In the genomic region with DNA sequence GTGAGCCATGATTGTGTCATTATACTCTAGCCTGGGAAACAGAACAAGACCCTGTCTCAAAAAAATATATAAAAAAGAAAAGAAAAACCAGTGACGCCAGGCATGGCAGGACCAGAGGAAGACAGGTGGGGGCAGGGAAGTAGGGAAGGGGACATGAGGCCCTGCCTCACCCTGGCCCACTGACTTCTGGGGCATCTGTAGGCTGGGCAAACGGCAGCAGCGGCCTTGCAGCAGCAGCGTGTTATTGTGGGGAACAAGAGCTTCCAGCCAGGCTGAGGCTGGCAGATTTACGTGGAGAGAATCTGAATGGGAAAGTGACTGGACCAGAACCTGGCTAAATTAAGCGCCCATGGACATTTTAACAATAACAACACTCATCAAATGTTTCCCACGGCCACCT, we compare ENCODE assay signal across 2 cellular contexts.
TF ChIP-seq lines count a peak whose summit lies in the region.

No MANE protein-coding gene starts in this region.

TF ChIP-seq in GM23338, 12 proteins besides CTCF, POLR2A, EP300 and RAD21:
- TF ChIP-seq, protein P1, sequence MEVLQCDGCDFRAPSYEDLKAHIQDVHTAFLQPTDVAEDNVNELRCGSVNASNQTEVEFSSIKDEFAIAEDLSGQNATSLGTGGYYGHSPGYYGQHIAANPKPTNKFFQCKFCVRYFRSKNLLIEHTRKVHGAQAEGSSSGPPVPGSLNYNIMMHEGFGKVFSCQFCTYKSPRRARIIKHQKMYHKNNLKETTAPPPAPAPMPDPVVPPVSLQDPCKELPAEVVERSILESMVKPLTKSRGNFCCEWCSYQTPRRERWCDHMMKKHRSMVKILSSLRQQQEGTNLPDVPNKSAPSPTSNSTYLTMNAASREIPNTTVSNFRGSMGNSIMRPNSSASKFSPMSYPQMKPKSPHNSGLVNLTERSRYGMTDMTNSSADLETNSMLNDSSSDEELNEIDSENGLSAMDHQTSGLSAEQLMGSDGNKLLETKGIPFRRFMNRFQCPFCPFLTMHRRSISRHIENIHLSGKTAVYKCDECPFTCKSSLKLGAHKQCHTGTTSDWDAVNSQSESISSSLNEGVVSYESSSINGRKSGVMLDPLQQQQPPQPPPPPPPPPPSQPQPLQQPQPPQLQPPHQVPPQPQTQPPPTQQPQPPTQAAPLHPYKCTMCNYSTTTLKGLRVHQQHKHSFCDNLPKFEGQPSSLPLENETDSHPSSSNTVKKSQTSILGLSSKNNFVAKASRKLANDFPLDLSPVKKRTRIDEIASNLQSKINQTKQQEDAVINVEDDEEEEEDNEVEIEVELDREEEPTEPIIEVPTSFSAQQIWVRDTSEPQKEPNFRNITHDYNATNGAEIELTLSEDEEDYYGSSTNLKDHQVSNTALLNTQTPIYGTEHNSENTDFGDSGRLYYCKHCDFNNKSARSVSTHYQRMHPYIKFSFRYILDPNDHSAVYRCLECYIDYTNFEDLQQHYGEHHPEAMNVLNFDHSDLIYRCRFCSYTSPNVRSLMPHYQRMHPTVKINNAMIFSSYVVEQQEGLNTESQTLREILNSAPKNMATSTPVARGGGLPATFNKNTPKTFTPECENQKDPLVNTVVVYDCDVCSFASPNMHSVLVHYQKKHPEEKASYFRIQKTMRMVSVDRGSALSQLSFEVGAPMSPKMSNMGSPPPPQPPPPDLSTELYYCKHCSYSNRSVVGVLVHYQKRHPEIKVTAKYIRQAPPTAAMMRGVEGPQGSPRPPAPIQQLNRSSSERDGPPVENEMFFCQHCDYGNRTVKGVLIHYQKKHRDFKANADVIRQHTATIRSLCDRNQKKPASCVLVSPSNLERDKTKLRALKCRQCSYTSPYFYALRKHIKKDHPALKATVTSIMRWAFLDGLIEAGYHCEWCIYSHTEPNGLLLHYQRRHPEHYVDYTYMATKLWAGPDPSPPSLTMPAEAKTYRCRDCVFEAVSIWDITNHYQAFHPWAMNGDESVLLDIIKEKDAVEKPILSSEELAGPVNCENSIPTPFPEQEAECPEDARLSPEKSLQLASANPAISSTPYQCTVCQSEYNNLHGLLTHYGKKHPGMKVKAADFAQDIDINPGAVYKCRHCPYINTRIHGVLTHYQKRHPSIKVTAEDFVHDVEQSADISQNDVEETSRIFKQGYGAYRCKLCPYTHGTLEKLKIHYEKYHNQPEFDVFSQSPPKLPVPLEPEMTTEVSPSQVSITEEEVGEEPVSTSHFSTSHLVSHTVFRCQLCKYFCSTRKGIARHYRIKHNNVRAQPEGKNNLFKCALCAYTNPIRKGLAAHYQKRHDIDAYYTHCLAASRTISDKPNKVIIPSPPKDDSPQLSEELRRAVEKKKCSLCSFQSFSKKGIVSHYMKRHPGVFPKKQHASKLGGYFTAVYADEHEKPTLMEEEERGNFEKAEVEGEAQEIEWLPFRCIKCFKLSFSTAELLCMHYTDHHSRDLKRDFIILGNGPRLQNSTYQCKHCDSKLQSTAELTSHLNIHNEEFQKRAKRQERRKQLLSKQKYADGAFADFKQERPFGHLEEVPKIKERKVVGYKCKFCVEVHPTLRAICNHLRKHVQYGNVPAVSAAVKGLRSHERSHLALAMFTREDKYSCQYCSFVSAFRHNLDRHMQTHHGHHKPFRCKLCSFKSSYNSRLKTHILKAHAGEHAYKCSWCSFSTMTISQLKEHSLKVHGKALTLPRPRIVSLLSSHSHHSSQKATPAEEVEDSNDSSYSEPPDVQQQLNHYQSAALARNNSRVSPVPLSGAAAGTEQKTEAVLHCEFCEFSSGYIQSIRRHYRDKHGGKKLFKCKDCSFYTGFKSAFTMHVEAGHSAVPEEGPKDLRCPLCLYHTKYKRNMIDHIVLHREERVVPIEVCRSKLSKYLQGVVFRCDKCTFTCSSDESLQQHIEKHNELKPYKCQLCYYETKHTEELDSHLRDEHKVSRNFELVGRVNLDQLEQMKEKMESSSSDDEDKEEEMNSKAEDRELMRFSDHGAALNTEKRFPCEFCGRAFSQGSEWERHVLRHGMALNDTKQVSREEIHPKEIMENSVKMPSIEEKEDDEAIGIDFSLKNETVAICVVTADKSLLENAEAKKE (CRISPR knock-in tag; IDR thresholded peaks at IDR 0.05) = no peak
- TF ChIP-seq, protein P2, sequence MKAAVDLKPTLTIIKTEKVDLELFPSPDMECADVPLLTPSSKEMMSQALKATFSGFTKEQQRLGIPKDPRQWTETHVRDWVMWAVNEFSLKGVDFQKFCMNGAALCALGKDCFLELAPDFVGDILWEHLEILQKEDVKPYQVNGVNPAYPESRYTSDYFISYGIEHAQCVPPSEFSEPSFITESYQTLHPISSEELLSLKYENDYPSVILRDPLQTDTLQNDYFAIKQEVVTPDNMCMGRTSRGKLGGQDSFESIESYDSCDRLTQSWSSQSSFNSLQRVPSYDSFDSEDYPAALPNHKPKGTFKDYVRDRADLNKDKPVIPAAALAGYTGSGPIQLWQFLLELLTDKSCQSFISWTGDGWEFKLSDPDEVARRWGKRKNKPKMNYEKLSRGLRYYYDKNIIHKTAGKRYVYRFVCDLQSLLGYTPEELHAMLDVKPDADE (IDR thresholded peaks at IDR 0.05) = no peak
- TF ChIP-seq POLR2AphosphoS5 (IDR thresholded peaks at IDR 0.05; ENCODE audit: low read depth) (no peak), STAT1 (IDR thresholded peaks at IDR 0.05; ENCODE audit: unreplicated experiment) (no peak), ZNF114 (CRISPR knock-in tag; IDR thresholded peaks at IDR 0.05) (no peak), JUNB (IDR thresholded peaks at IDR 0.05; ENCODE audit: unreplicated experiment) (no peak), CREB1 (CRISPR knock-in tag; IDR thresholded peaks at IDR 0.05; ENCODE audit: low read depth) (no peak), NANOG (IDR thresholded peaks at IDR 0.05; ENCODE audit: borderline replicate concordance) (no peak), EZH2 (IDR thresholded peaks at IDR 0.05; ENCODE audit: low read depth, unreplicated experiment) (no peak), EZH2phosphoT487 (IDR thresholded peaks at IDR 0.05; ENCODE audit: unreplicated experiment) (no peak), ZNF331 (CRISPR knock-in tag; IDR thresholded peaks at IDR 0.05; ENCODE audit: low read depth) (no peak)
TF ChIP-seq in GM23338: peak in this region for 0.

TF ChIP-seq in H1, 55 proteins besides CTCF, POLR2A, EP300 and RAD21:
- no peak for TF ChIP-seq CHD2 (IDR thresholded peaks at IDR 0.05; ENCODE audit: low read length)
- TF ChIP-seq, protein P3, sequence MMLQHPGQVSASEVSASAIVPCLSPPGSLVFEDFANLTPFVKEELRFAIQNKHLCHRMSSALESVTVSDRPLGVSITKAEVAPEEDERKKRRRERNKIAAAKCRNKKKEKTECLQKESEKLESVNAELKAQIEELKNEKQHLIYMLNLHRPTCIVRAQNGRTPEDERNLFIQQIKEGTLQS (IDR thresholded peaks at IDR 0.05; ENCODE audit: insufficient read depth, low read depth, low read length) = no peak
- TF ChIP-seq CBX8 (IDR thresholded peaks at IDR 0.05; ENCODE audit: borderline replicate concordance, low read depth, low read length) = no peak
- TF ChIP-seq TBP (IDR thresholded peaks at IDR 0.05; ENCODE audit: low read depth, low read length) = no peak
- TF ChIP-seq SRF (IDR thresholded peaks at IDR 0.05; ENCODE audit: low read depth, low read length) = no peak
- TF ChIP-seq SP2 (IDR thresholded peaks at IDR 0.05; ENCODE audit: low read length) = no peak
- TF ChIP-seq, protein P4, sequence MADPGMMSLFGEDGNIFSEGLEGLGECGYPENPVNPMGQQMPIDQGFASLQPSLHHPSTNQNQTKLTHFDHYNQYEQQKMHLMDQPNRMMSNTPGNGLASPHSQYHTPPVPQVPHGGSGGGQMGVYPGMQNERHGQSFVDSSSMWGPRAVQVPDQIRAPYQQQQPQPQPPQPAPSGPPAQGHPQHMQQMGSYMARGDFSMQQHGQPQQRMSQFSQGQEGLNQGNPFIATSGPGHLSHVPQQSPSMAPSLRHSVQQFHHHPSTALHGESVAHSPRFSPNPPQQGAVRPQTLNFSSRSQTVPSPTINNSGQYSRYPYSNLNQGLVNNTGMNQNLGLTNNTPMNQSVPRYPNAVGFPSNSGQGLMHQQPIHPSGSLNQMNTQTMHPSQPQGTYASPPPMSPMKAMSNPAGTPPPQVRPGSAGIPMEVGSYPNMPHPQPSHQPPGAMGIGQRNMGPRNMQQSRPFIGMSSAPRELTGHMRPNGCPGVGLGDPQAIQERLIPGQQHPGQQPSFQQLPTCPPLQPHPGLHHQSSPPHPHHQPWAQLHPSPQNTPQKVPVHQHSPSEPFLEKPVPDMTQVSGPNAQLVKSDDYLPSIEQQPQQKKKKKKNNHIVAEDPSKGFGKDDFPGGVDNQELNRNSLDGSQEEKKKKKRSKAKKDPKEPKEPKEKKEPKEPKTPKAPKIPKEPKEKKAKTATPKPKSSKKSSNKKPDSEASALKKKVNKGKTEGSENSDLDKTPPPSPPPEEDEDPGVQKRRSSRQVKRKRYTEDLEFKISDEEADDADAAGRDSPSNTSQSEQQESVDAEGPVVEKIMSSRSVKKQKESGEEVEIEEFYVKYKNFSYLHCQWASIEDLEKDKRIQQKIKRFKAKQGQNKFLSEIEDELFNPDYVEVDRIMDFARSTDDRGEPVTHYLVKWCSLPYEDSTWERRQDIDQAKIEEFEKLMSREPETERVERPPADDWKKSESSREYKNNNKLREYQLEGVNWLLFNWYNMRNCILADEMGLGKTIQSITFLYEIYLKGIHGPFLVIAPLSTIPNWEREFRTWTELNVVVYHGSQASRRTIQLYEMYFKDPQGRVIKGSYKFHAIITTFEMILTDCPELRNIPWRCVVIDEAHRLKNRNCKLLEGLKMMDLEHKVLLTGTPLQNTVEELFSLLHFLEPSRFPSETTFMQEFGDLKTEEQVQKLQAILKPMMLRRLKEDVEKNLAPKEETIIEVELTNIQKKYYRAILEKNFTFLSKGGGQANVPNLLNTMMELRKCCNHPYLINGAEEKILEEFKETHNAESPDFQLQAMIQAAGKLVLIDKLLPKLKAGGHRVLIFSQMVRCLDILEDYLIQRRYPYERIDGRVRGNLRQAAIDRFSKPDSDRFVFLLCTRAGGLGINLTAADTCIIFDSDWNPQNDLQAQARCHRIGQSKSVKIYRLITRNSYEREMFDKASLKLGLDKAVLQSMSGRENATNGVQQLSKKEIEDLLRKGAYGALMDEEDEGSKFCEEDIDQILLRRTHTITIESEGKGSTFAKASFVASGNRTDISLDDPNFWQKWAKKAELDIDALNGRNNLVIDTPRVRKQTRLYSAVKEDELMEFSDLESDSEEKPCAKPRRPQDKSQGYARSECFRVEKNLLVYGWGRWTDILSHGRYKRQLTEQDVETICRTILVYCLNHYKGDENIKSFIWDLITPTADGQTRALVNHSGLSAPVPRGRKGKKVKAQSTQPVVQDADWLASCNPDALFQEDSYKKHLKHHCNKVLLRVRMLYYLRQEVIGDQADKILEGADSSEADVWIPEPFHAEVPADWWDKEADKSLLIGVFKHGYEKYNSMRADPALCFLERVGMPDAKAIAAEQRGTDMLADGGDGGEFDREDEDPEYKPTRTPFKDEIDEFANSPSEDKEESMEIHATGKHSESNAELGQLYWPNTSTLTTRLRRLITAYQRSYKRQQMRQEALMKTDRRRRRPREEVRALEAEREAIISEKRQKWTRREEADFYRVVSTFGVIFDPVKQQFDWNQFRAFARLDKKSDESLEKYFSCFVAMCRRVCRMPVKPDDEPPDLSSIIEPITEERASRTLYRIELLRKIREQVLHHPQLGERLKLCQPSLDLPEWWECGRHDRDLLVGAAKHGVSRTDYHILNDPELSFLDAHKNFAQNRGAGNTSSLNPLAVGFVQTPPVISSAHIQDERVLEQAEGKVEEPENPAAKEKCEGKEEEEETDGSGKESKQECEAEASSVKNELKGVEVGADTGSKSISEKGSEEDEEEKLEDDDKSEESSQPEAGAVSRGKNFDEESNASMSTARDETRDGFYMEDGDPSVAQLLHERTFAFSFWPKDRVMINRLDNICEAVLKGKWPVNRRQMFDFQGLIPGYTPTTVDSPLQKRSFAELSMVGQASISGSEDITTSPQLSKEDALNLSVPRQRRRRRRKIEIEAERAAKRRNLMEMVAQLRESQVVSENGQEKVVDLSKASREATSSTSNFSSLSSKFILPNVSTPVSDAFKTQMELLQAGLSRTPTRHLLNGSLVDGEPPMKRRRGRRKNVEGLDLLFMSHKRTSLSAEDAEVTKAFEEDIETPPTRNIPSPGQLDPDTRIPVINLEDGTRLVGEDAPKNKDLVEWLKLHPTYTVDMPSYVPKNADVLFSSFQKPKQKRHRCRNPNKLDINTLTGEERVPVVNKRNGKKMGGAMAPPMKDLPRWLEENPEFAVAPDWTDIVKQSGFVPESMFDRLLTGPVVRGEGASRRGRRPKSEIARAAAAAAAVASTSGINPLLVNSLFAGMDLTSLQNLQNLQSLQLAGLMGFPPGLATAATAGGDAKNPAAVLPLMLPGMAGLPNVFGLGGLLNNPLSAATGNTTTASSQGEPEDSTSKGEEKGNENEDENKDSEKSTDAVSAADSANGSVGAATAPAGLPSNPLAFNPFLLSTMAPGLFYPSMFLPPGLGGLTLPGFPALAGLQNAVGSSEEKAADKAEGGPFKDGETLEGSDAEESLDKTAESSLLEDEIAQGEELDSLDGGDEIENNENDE (IDR thresholded peaks at IDR 0.05; ENCODE audit: insufficient replicate concordance, low read length) = no peak
- no peak for TF ChIP-seq ASH2L (IDR thresholded peaks at IDR 0.05; ENCODE audit: low read length)
- no peak for TF ChIP-seq YY1 (IDR thresholded peaks at IDR 0.05; ENCODE audit: low read depth, low read length)
- no peak for TF ChIP-seq NANOG (IDR thresholded peaks at IDR 0.05; ENCODE audit: insufficient read depth, low read depth, low read length, poor library complexity, severe bottlenecking)
- TF ChIP-seq, protein P5, sequence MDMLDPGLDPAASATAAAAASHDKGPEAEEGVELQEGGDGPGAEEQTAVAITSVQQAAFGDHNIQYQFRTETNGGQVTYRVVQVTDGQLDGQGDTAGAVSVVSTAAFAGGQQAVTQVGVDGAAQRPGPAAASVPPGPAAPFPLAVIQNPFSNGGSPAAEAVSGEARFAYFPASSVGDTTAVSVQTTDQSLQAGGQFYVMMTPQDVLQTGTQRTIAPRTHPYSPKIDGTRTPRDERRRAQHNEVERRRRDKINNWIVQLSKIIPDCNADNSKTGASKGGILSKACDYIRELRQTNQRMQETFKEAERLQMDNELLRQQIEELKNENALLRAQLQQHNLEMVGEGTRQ (IDR thresholded peaks at IDR 0.05; ENCODE audit: low read length) = no peak
- TF ChIP-seq SAP30 (IDR thresholded peaks at IDR 0.05; ENCODE audit: insufficient read depth, insufficient replicate concordance, low read length) = no peak
- TF ChIP-seq RXRA (IDR thresholded peaks at IDR 0.05; ENCODE audit: insufficient read depth, low read depth, low read length) = no peak
- no peak for TF ChIP-seq KDM5A (IDR thresholded peaks at IDR 0.05; ENCODE audit: low read length)
- no peak for TF ChIP-seq TCF12 (IDR thresholded peaks at IDR 0.05; ENCODE audit: low read depth, low read length)
- TF ChIP-seq BCL11A (IDR thresholded peaks at IDR 0.05; ENCODE audit: low read depth in 2 of 2, low read length in 2 of 2) = no peak
- TF ChIP-seq GABPA (IDR thresholded peaks at IDR 0.05; ENCODE audit: borderline replicate concordance, insufficient read depth, low read length) = no peak
- no peak for TF ChIP-seq PHF8 (conservative IDR thresholded peaks at IDR 0.05; ENCODE audit: low read depth, low read length)
